1 cellular context compared by ENCODE assay signal in the genomic region with DNA sequence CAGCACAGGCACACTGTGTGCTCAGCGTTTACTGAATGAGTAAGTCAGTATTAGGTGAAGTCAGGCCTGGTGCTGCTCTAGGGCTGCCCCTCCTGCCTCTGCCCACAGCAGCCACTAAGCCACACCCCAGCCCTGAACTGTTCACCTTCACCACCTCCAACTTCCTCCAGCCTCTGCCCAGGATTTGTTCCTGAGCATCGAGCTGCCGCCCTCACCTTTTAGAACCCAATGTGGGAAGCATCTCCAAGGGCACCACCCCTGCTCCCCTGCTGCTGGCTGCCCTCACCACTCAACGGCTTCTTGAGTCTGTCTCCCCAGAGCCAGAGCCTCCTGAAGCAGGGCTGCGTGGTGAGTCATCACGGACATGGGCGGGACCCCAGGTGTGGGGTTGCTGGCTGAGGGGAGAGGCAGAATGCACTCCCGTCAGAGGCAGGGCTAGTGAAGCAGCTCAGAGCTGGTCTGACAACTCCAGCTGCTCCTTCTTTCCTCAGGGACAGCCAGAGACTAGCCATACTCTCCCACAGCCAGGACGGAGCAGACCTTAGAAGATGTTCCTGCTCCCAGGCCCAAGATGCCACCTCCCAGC.
TF ChIP-seq lines count a peak whose summit lies in the region.

No MANE protein-coding gene starts in this region.

TF ChIP-seq in H1, 55 proteins besides CTCF, POLR2A, EP300 and RAD21:
- no peak for TF ChIP-seq YY1 (IDR thresholded peaks at IDR 0.05; ENCODE audit: low read depth, low read length)
- TF ChIP-seq JUND (IDR thresholded peaks at IDR 0.05; ENCODE audit: low read length): peak; percentile 35; the same call in 1 of the 2 replicates
- no peak for TF ChIP-seq TCF12 (IDR thresholded peaks at IDR 0.05; ENCODE audit: low read depth, low read length)
- no peak for TF ChIP-seq POLR2AphosphoS5 (IDR thresholded peaks at IDR 0.05; ENCODE audit: low read depth, low read length)
